ENCODE assay signal across 1 cellular context in the genomic region with DNA sequence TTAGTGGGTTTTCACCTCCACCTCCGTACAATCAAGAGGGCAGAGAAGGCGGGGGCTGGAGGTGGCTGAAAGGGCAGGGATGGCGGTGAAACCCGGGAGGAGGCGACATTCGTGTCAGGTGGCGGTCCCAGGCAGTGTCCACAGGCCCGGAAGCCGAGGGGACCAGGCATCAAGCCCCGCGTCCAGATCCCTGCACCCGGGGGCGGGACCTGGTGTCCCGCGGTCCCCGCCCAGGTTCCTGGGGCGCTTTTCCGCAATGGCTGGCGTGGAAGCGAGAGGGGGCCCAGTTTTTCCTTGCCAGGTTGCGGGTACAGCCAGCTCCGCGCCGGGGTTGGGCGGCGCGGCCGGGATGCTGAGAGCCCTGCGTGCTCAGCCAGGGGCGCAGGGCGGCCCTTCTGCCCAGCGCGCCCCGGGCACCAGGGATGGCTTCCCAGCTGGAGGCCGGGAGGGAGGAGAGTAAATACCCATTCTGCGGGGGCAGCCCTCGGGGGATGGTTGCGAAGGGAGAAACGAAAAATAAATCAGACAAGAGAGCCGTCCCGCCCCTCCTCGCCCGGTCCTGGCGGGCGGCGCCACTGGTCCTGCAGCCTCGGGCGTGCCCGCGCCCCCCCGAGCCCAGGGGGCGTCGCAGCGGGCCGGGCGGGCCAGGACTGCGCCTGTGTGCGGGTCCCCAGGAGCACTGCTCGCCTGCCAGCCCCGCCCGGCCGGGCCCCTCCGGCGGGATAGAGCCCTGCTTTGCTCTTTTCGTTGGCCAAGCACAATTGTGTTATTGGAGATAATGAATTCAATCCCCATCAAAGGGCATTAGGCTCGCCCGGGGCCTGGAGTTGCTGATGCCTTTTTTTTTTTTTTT.
TF ChIP-seq lines count a peak whose summit lies in the region.

No MANE protein-coding gene starts in this region.

TF ChIP-seq in WTC11, 78 proteins besides CTCF, POLR2A, EP300 and RAD21 (continued from another document):
- TF ChIP-seq FOXP4 (CRISPR knock-in tag; IDR thresholded peaks at IDR 0.05) (no peak), ATF1 (CRISPR knock-in tag; IDR thresholded peaks at IDR 0.05) (no peak)
